In the genomic region with DNA sequence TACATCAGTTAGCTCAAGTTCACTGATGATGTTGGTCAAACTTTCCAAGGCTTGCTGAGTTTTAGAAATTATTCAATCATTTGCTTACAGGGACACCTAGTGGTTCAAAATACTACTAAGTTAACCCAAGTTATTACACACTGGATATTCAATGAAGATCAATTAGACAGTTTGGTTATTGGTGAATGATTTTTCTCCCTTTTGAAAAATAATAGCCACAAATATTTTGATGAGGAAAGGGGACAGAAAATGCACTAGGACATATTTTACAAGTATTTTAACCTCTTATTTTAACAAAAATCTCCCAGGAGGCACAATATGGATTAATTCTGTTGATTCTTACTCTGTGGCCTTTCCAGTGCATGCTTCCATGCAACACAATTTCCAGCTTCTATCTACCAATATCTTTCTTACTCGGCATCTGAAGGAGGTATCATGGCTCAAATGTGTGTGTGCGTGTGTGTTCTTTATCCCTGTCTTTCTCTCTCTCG, we compare ENCODE assay signal across 8 cellular contexts. TPM values are rescaled to one million over a fixed set of nuclear protein-coding genes. Genes with fewer than 3 reads are reported as not detected.
DNase-seq lines count a peak whose midpoint lies in the region; ATAC-seq and TF ChIP-seq lines count a peak whose summit lies in the region.

No MANE protein-coding gene starts in this region.

- H3K4me3 Mint-ChIP-seq in neural crest cell = no peak overlapping the region

- peak; percentile 64 for TF ChIP-seq CTCF in neural crest cell (conservative IDR thresholded peaks at IDR 0.05)

- H3K27me3 Mint-ChIP-seq in neural crest cell (ENCODE audit: low read depth) = no peaks in the 10 kb centered on the region

- no peak overlapping the region for H3K27ac Mint-ChIP-seq in neural crest cell (ENCODE audit: unreplicated experiment)

- peaks cover 5% of the 10 kb centered on the region for H3K9me3 Mint-ChIP-seq in neural crest cell

- H3K36me3 Mint-ChIP-seq in neural crest cell (ENCODE audit: low read depth) = no peaks in the 10 kb centered on the region

- no peak for ATAC-seq in stimulated activated naive CD8-positive, alpha-beta T cell treated with anti-CD3 and anti-CD28 coated beads, Interleukin-15, Interleukin-2, amounts not matched to agents 100 U/mL and 50 U/mL, for 24 hours
- no peak for ATAC-seq in GM21576 (IDR thresholded peaks at IDR 0.05; ENCODE audit: unreplicated experiment)
- no peak for ATAC-seq in HG03442 (IDR thresholded peaks at IDR 0.05; ENCODE audit: unreplicated experiment)

- H3K4me1 Mint-ChIP-seq in neural crest cell = no peaks in the 10 kb centered on the region

- DNase-seq in NCI-H1417 (lab: John Stamatoyannopoulos, UW) (peak; percentile 1 to 53 (median 7)), NCI-H1417 treated with DMSO at 0.1 percent for 48 hours (lab: John Stamatoyannopoulos, UW) (no peak), NCI-H524 treated with DMSO at 0.1 percent for 48 hours (lab: John Stamatoyannopoulos, UW) (peak; percentile 9), dermis blood vessel endothelial cell (peak; percentile 48), neural crest cell (ENCODE audit: low read depth, low spot score) (no peak)
- DNase-seq in stimulated activated naive CD8-positive, alpha-beta T cell treated with anti-CD3 and anti-CD28 coated beads, Interleukin-15, Interleukin-2, amounts not matched to agents 100 U/mL and 50 U/mL, for 24 hours = no peak

RNA-seq across cellular contexts. Expression of gene GOLGA6L2, which starts 20.1 kb away (rescaled TPM):
- total RNA-seq in dermis blood vessel endothelial cell = not detected in 2 replicates
- not detected in 2 replicates for total RNA-seq in neural crest cell

Comparison
In these comparisons a context has a peak if more than half of its experiments do, and no peak if none do; other contexts are left out.
1. DNase-seq: peak in NCI-H1417 (3 of 3), NCI-H524 treated with DMSO at 0.1 percent for 48 hours (single experiment) and dermis blood vessel endothelial cell (single experiment); none in NCI-H1417 treated with DMSO at 0.1 percent for 48 hours (single experiment), neural crest cell (single experiment) and stimulated activated naive CD8-positive, alpha-beta T cell treated with anti-CD3 and anti-CD28 coated beads, Interleukin-15, Interleukin-2, amounts not matched to agents 100 U/mL and 50 U/mL, for 24 hours (single experiment).